ENCODE assay signal across 17 cellular contexts in genomic region chr11:28049338-28050216, GRCh38. TPM values are rescaled to one million over a fixed set of nuclear protein-coding genes. Genes with fewer than 3 reads are reported as not detected.
A peak's percentile ranks its signal among the peaks of the same experiment; 100 is the strongest.
DNase-seq lines count a peak whose midpoint lies in the region; ATAC-seq, FAIRE-seq and TF ChIP-seq lines count a peak whose summit lies in the region.
"Had no signal": no experiment of that assay in that cellular context is flagged by ENCODE, and none has a peak within 500 bp of the region (broad histone marks: within the 10 kb centered on the region; RNA-seq: fewer than 3 reads in every experiment).

No MANE protein-coding gene starts in this region.

- no peaks in the 10 kb centered on the region for H3K27me3 Mint-ChIP-seq in WTC11 (ENCODE audit: low read depth)

- H3K27ac ChIP-seq in A549: peak overlapping the region; percentile 56 to 90
- H3K27ac ChIP-seq: adrenal gland, SJCRH30 had no signal

- intact Hi-C loops in left cardiac atrium (cut with DNase I): no loop called here

- TF ChIP-seq EP300 in A549 (IDR thresholded peaks at IDR 0.05): peak; percentile 38 to 72; a peak in 3 of 5 replicates

- H3K9me3 Mint-ChIP-seq in WTC11: no peaks in the 10 kb centered on the region

- TF ChIP-seq CTCF in A549 (IDR thresholded peaks at IDR 0.05): no peak
- TF ChIP-seq CTCF in HFF-Myc (IDR thresholded peaks at IDR 0.05; ENCODE audit: low read depth, low read length, missing control alignments): no peak
- TF ChIP-seq CTCF in fibroblast of villous mesenchyme (IDR thresholded peaks at IDR 0.05; ENCODE audit: insufficient read depth, low read depth, low read length): no peak
- TF ChIP-seq CTCF in WTC11 (IDR thresholded peaks at IDR 0.05): no peak

- no peak for TF ChIP-seq POLR2A in A549 (IDR thresholded peaks at IDR 0.05; ENCODE audit: low read length)

- no peaks in the 10 kb centered on the region for H3K36me3 Mint-ChIP-seq in WTC11

- H3K4me2 ChIP-seq in A549: peak overlapping the region; percentile 73

- no peak overlapping the region for H3K4me3 ChIP-seq in A549
- no peak overlapping the region for H3K4me3 ChIP-seq in HFF-Myc (replicated peaks; ENCODE audit: low read depth, low read length)
- H3K4me3 ChIP-seq in fibroblast of villous mesenchyme (ENCODE audit: low read depth, low read length): no peak overlapping the region
- H3K4me3 ChIP-seq: adrenal gland, SJCRH30 had no signal

- peaks cover 56% of the 10 kb centered on the region for H3K4me1 ChIP-seq in A549
- H3K4me1 ChIP-seq: adrenal gland had no signal

- POLR2A ChIA-PET in A549 (lab: Yijun Ruan, JAX) (no interaction called here), WTC11 (lab: Charles Lee) (no interaction called here)

- 0 out of 5 replicates have a peak, but pooled peaks of 1 of the 2 experiments have one; percentile 21 for TF ChIP-seq RAD21 in A549 (conservative IDR thresholded peaks at IDR 0.05 in 1 of 2, IDR thresholded peaks at IDR 0.05 in 1 of 2)

- in situ Hi-C loops in SK-MEL-5 (cut with HindIII; ENCODE audit: low pct_unique_long_range_greater_than_20kb, low sequenced_read_pairs): no loop called here

- DNase-seq in A549 (ENCODE audit: low read depth in 1 of 2, low spot score in 1 of 2): peak; percentile 8 to 83
- DNase-seq in HFF-Myc (ENCODE audit: extremely low read depth, low read depth): peak; percentile 66
- DNase-seq in SK-MEL-5 (ENCODE audit: low read depth, low spot score): peak; percentile 32
- DNase-seq in fibroblast of villous mesenchyme (ENCODE audit: low read depth): peak; percentile 71
- DNase-seq in left cardiac atrium: no peak
- no peak for DNase-seq in WTC11 (ENCODE audit: low spot score)
- no peak for DNase-seq in OCI-M2 (lab: John Stamatoyannopoulos, UW; ENCODE audit: unreplicated experiment)
- DNase-seq: activated CD4-positive, CD25-positive, alpha-beta regulatory T cell; adrenal gland; effector CD4-positive, alpha-beta T cell; GF-D8; Karpas-422; mesendoderm; NCI-H510A; nucleus accumbens had no signal

- peak; percentile 56 for FAIRE-seq in A549 (lab: Jason Lieb, UNC)

- CTCF ChIA-PET in A549 (lab: Yijun Ruan, JAX): interaction anchor here (0.8 kb wide), 1 partner anchor 348 kb away, joined by 3 read pairs; no protein-coding TSS in a partner anchor
- CTCF ChIA-PET in WTC11 (lab: Charles Lee): no interaction called here

- no peaks in the 10 kb centered on the region for H3K9me3 ChIP-seq in A549
- H3K9me3 ChIP-seq: adrenal gland, SJCRH30 had no signal

- 3% methylated on average over 5 of the region's 5 CpGs for WGBS in A549 (ENCODE audit: missing lambda C conversion rate)

- H3K4me3 Mint-ChIP-seq in WTC11: no peak overlapping the region

- H3K27ac Mint-ChIP-seq in WTC11: no peak overlapping the region

- ATAC-seq in A549 (peak in 1 of 2 experiments; percentile 89; a peak in 3 of 6 replicates), left cardiac atrium (no peak), GM19023 (IDR thresholded peaks at IDR 0.05; ENCODE audit: unreplicated experiment) (no peak), WTC11 (no peak)

- H3K4me1 Mint-ChIP-seq in WTC11: no peaks in the 10 kb centered on the region

TF ChIP-seq in A549, 52 proteins besides CTCF, POLR2A, EP300 and RAD21:
- TF ChIP-seq GATA3 (IDR thresholded peaks at IDR 0.05; ENCODE audit: borderline replicate concordance) (peak; percentile 99), CHD2 (IDR thresholded peaks at IDR 0.05; ENCODE audit: low read length, partially characterized antibody) (no peak), HOXB5 (CRISPR knock-in tag; IDR thresholded peaks at IDR 0.05) (peak; percentile 99), TFCP2L1 (CRISPR knock-in tag; IDR thresholded peaks at IDR 0.05) (no peak), JUN (IDR thresholded peaks at IDR 0.05) (peak in 1 of 2 experiments; percentile 67; a peak in 2 of 5 replicates), FOSL2 (IDR thresholded peaks at IDR 0.05) (peak; percentile 63; the same call in 1 of the 2 replicates), FOSL2 (CRISPR knock-in tag; IDR thresholded peaks at IDR 0.05) (peak; percentile 91), CEBPB (IDR thresholded peaks at IDR 0.05) (peak in 1 of 2 experiments; percentile 72; a peak in 2 of 4 replicates), PBX3 (IDR thresholded peaks at IDR 0.05) (peak; percentile 93), JUNB (IDR thresholded peaks at IDR 0.05) (peak; percentile 79; the same call in 1 of the 2 replicates)

TF ChIP-seq in WTC11, 78 proteins besides CTCF, POLR2A, EP300 and RAD21:
- no peak for TF ChIP-seq ELF4 (CRISPR knock-in tag; IDR thresholded peaks at IDR 0.05; ENCODE audit: low read depth)

RNA-seq across cellular contexts. Expression of gene KIF18A, which starts 58.4 kb away (rescaled TPM):
- 29.8 and 47.2 TPM in 2 replicates for polyA plus RNA-seq in A549 (2011; rRNA removed)
- 7.3 and 7.5 TPM in 2 replicates for polyA plus RNA-seq in A549 (2012; cell fraction: cytosol; rRNA removed)
- polyA plus RNA-seq in A549 (2012; cell fraction: nucleus; rRNA removed): 6.7 and 9.3 TPM in 2 replicates
- 24.8 to 25.6 TPM (median 25.5 TPM) in 3 replicates for polyA plus RNA-seq in A549 (2017; fragmentation: RNase III; extraction: RNeasy Plus Mini Kit Qiagen cat#74134 plus additional on column Dnase treatment)
- polyA minus RNA-seq in A549 (2011; rRNA and poly(A)+ RNA removed): 31.7 and 32.2 TPM in 2 replicates
- total RNA-seq in SK-MEL-5 (2014; rRNA removed; shearing (Covaris generic)): 15.3 and 16.1 TPM in 2 replicates
- polyA plus RNA-seq in SK-MEL-5 (2015; cell fraction: cytosol; rRNA removed): 7.5 and 9.2 TPM in 2 replicates
- 9.0 and 22.3 TPM in 2 replicates for polyA plus RNA-seq in SK-MEL-5 (2015; cell fraction: nucleus; rRNA removed)
- total RNA-seq in fibroblast of villous mesenchyme: 11.9 and 25.0 TPM in 2 replicates
- total RNA-seq in left cardiac atrium: under 1 TPM in 1 of 2 donors, not detected in 1; 0.50 TPM
- total RNA-seq in WTC11 (2021): 16.6 to 20.6 TPM (median 18.6 TPM) in 3 replicates

RNA-seq across cellular contexts. Expression of gene METTL15, which starts 58.6 kb away (rescaled TPM):
- polyA plus RNA-seq in A549 (2011; rRNA removed) (21.9 and 23.5 TPM in 2 replicates), A549 (2017; fragmentation: RNase III; extraction: RNeasy Plus Mini Kit Qiagen cat#74134 plus additional on column Dnase treatment) (8.9 to 9.5 TPM (median 9.0 TPM) in 3 replicates)
- polyA plus RNA-seq in A549 (2012; cell fraction: cytosol; rRNA removed): 3.9 and 6.1 TPM in 2 replicates
- polyA plus RNA-seq in A549 (2012; cell fraction: nucleus; rRNA removed): 3.5 and 5.0 TPM in 2 replicates
- 47.9 and 48.2 TPM in 2 replicates for polyA minus RNA-seq in A549 (2011; rRNA and poly(A)+ RNA removed)
- 18.4 and 19.1 TPM in 2 replicates for total RNA-seq in SK-MEL-5 (2014; rRNA removed; shearing (Covaris generic))
- 7.4 and 9.8 TPM in 2 replicates for polyA plus RNA-seq in SK-MEL-5 (2015; cell fraction: cytosol; rRNA removed)
- 13.6 and 17.2 TPM in 2 replicates for polyA plus RNA-seq in SK-MEL-5 (2015; cell fraction: nucleus; rRNA removed)
- total RNA-seq in fibroblast of villous mesenchyme (17.7 and 28.1 TPM in 2 replicates), left cardiac atrium (1 to 10 TPM; 7.8 to 9.3 TPM), WTC11 (2021) (13.2 to 16.3 TPM (median 15.8 TPM) in 3 replicates)

Comparison
In these comparisons a context has a peak if more than half of its experiments do, and no peak if none do; other contexts are left out.
1. DNase-seq: peak in A549 (2 of 2), HFF-Myc (single experiment), SK-MEL-5 (single experiment) and fibroblast of villous mesenchyme (single experiment); none in left cardiac atrium (single experiment), WTC11 (single experiment) and OCI-M2 (single experiment).